In genomic region chr17:20116683-20117309, GRCh38 we compare ENCODE assay signal across 8 cellular contexts.
A peak's percentile ranks its signal among the peaks of the same experiment; 100 is the strongest.
DNase-seq lines count a peak whose midpoint lies in the region; ATAC-seq and TF ChIP-seq lines count a peak whose summit lies in the region.

No MANE protein-coding gene starts in this region.

- H3K9me3 ChIP-seq in BE2C = no peaks in the 10 kb centered on the region
- no peaks in the 10 kb centered on the region for H3K9me3 ChIP-seq in psoas muscle

- H3K4me3 ChIP-seq in BE2C (ENCODE audit: low read depth, low read length) (no peak overlapping the region), H7 (ENCODE audit: insufficient read depth, low read depth, low read length) (no peak overlapping the region), psoas muscle (no peak overlapping the region)

- H3K9me3 Mint-ChIP-seq in activated T-helper 2 cell treated with anti-CD3 and anti-CD28 coated beads, Interferon-gamma antibody, Interleukin-2, Interleukin-4, amounts not matched to agents 10 μg/mL and 5 μg/mL and 100 μg/mL, durations not matched to agents 14 hours and 24 hours and 36 hours = no peaks in the 10 kb centered on the region

- peaks cover 2% of the 10 kb centered on the region for H3K4me1 Mint-ChIP-seq in activated T-helper 2 cell treated with anti-CD3 and anti-CD28 coated beads, Interferon-gamma antibody, Interleukin-2, Interleukin-4, amounts not matched to agents 10 μg/mL and 5 μg/mL and 100 μg/mL, durations not matched to agents 14 hours and 24 hours and 36 hours (ENCODE audit: low read depth)

- WGBS in psoas muscle, 3 donors = 15 to 20% (median 18%) methylated on average over 8 of the region's 8 CpGs

- no peaks in the 10 kb centered on the region for H3K36me3 Mint-ChIP-seq in activated T-helper 2 cell treated with anti-CD3 and anti-CD28 coated beads, Interferon-gamma antibody, Interleukin-2, Interleukin-4, amounts not matched to agents 10 μg/mL and 5 μg/mL and 100 μg/mL, durations not matched to agents 14 hours and 24 hours and 36 hours (ENCODE audit: low read depth)

- TF ChIP-seq CTCF in BE2C (IDR thresholded peaks at IDR 0.05; ENCODE audit: low read depth, low read length) = peak; percentile 61
- TF ChIP-seq CTCF in foreskin keratinocyte (conservative IDR thresholded peaks at IDR 0.05) = peak; percentile 58
- peak; percentile 61 for TF ChIP-seq CTCF in psoas muscle (IDR thresholded peaks at IDR 0.05)

- no peaks in the 10 kb centered on the region for H3K4me1 ChIP-seq in BE2C
- no peaks in the 10 kb centered on the region for H3K4me1 ChIP-seq in foreskin keratinocyte
- H3K4me1 ChIP-seq in psoas muscle = peaks cover under 1% of the 10 kb centered on the region

- peaks cover 22% of the 10 kb centered on the region for H3K27me3 Mint-ChIP-seq in activated T-helper 2 cell treated with anti-CD3 and anti-CD28 coated beads, Interferon-gamma antibody, Interleukin-2, Interleukin-4, amounts not matched to agents 10 μg/mL and 5 μg/mL and 100 μg/mL, durations not matched to agents 14 hours and 24 hours and 36 hours (ENCODE audit: low read depth)

- DNase-seq in BE2C (peak; percentile 45), H7 (peak; percentile 69), RKO (ENCODE audit: low spot score) (peak; percentile 55), foreskin keratinocyte (no peak), psoas muscle (no peak)
- DNase-seq in activated T-helper 2 cell treated with anti-CD3 and anti-CD28 coated beads, Interferon-gamma antibody, Interleukin-2, Interleukin-4, amounts not matched to agents 10 μg/mL and 5 μg/mL and 100 μg/mL, durations not matched to agents 14 hours and 24 hours and 36 hours (ENCODE audit: low spot score) = peak; percentile 22

- intact Hi-C loops in activated T-helper 2 cell treated with anti-CD3 and anti-CD28 coated beads, Interferon-gamma antibody, Interleukin-2, Interleukin-4, amounts not matched to agents 10 μg/mL and 5 μg/mL and 100 μg/mL, durations not matched to agents 14 hours and 24 hours and 36 hours (cut with micrococcal nuclease) = loop anchor here (1.0 kb wide), 1 partner anchor 124 kb away; no protein-coding TSS in a partner anchor
- intact Hi-C loops in psoas muscle (cut with DNase I) = loop anchor here (2.0 to 5.0 kb wide), 2 partner anchors 109 to 124 kb away; partner anchors contain the start of gene SPECC1 (in 1 of the 2)

- ATAC-seq in foreskin keratinocyte = peak; percentile 61
- peak in 3 of 4 donors; percentile 61 to 69 (median 63) for ATAC-seq in psoas muscle
- ATAC-seq in HG03159 (IDR thresholded peaks at IDR 0.05; ENCODE audit: unreplicated experiment) = no peak
- ATAC-seq in GM19351 (IDR thresholded peaks at IDR 0.05; ENCODE audit: unreplicated experiment) = no peak

- no peak overlapping the region for H3K4me3 Mint-ChIP-seq in activated T-helper 2 cell treated with anti-CD3 and anti-CD28 coated beads, Interferon-gamma antibody, Interleukin-2, Interleukin-4, amounts not matched to agents 10 μg/mL and 5 μg/mL and 100 μg/mL, durations not matched to agents 14 hours and 24 hours and 36 hours (ENCODE audit: low read depth)

- H3K27me3 ChIP-seq in BE2C (no peaks in the 10 kb centered on the region), H7 (ENCODE audit: control insufficient read depth, insufficient read depth, low read length) (no peaks in the 10 kb centered on the region), foreskin keratinocyte (peaks cover 19% of the 10 kb centered on the region), psoas muscle (ENCODE audit: insufficient read depth in 3 of 3, low read length in 2 of 3) (peaks cover 0 to 4% (median 0%) of the 10 kb centered on the region in 3 donors)

- H3K27ac ChIP-seq in foreskin keratinocyte = no peak overlapping the region
- H3K27ac ChIP-seq in psoas muscle = no peak overlapping the region

- H3K27ac Mint-ChIP-seq in activated T-helper 2 cell treated with anti-CD3 and anti-CD28 coated beads, Interferon-gamma antibody, Interleukin-2, Interleukin-4, amounts not matched to agents 10 μg/mL and 5 μg/mL and 100 μg/mL, durations not matched to agents 14 hours and 24 hours and 36 hours = no peak overlapping the region

- H3K36me3 ChIP-seq in BE2C (no peaks in the 10 kb centered on the region), H7 (replicated peaks; ENCODE audit: control insufficient read depth, insufficient read depth, low read length) (no peaks in the 10 kb centered on the region), psoas muscle (ENCODE audit: insufficient read depth in 1 of 2, low read depth in 1 of 2) (no peaks in the 10 kb centered on the region)

Comparison
In these comparisons a context has a peak if more than half of its experiments do, and no peak if none do; other contexts are left out.
1. DNase-seq: peak in BE2C (single experiment), H7 (single experiment), RKO (single experiment) and activated T-helper 2 cell treated with anti-CD3 and anti-CD28 coated beads, Interferon-gamma antibody, Interleukin-2, Interleukin-4, amounts not matched to agents 10 μg/mL and 5 μg/mL and 100 μg/mL, durations not matched to agents 14 hours and 24 hours and 36 hours (single experiment); none in foreskin keratinocyte (0 of 2) and psoas muscle (0 of 2).
2. ATAC-seq: peak in foreskin keratinocyte (single experiment) and psoas muscle (3 of 4); none in HG03159 (single experiment) and GM19351 (single experiment).
3. Peak in every context shown above with its lines, with median percentiles within 50 percentile points of each other: CTCF ChIP-seq.